In the genomic region with DNA sequence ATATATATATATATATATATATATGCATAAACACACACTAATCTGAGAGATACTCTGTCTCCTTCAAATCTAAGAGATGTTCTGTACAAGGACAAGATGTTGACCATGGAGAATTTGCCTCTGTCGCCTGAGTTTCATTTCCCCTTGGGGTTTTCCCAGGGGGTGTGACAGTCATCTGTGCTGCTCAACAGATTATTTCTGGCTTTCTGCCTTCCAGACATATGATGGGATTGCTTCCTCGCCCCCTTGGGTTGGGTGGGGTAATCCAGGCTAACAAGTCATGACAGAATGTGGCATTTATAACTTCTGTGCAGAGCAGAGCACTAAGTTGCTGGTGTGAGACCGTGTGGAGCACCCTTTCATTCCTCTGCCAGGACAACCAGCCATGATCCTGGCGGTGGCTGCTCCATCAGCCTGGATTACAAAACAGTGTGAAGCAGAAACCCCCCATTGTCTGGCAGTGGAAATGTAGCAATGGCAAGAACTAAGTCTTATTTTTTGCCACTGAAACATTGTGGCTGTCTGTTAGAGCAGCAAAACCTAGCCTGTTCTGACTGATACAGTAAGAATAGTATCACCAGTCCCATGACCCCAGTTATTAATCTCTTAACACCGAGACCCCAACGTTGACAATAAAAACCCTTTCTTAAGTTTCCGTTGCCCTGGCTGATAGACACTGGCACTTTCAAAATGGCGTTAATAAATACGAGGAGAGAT, we compare ENCODE assay signal across 1 cellular context.
TF ChIP-seq lines count a peak whose summit lies in the region.

No MANE protein-coding gene starts in this region.

TF ChIP-seq in GM12878, 131 proteins besides CTCF, POLR2A, EP300 and RAD21 (continued from another document and continues in another):
- TF ChIP-seq, protein P1, sequence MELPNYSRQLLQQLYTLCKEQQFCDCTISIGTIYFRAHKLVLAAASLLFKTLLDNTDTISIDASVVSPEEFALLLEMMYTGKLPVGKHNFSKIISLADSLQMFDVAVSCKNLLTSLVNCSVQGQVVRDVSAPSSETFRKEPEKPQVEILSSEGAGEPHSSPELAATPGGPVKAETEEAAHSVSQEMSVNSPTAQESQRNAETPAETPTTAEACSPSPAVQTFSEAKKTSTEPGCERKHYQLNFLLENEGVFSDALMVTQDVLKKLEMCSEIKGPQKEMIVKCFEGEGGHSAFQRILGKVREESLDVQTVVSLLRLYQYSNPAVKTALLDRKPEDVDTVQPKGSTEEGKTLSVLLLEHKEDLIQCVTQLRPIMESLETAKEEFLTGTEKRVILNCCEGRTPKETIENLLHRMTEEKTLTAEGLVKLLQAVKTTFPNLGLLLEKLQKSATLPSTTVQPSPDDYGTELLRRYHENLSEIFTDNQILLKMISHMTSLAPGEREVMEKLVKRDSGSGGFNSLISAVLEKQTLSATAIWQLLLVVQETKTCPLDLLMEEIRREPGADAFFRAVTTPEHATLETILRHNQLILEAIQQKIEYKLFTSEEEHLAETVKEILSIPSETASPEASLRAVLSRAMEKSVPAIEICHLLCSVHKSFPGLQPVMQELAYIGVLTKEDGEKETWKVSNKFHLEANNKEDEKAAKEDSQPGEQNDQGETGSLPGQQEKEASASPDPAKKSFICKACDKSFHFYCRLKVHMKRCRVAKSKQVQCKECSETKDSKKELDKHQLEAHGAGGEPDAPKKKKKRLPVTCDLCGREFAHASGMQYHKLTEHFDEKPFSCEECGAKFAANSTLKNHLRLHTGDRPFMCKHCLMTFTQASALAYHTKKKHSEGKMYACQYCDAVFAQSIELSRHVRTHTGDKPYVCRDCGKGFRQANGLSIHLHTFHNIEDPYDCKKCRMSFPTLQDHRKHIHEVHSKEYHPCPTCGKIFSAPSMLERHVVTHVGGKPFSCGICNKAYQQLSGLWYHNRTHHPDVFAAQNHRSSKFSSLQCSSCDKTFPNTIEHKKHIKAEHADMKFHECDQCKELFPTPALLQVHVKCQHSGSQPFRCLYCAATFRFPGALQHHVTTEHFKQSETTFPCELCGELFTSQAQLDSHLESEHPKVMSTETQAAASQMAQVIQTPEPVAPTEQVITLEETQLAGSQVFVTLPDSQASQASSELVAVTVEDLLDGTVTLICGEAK (IDR thresholded peaks at IDR 0.05; ENCODE audit: borderline replicate concordance) = no peak
- TF ChIP-seq SMARCA5 (IDR thresholded peaks at IDR 0.05) (no peak), IKZF2 (IDR thresholded peaks at IDR 0.05) (peak; percentile 18 to 56; a peak in 2 of 4 replicates), SUPT20H (IDR thresholded peaks at IDR 0.05; ENCODE audit: borderline replicate concordance, control insufficient read depth, low read depth, low read length) (no peak), SREBF2 (IDR thresholded peaks at IDR 0.05; ENCODE audit: low read length) (no peak), KAT2A (conservative IDR thresholded peaks at IDR 0.05; ENCODE audit: control insufficient read depth, low read depth, low read length) (no peak), MEF2B (IDR thresholded peaks at IDR 0.05; ENCODE audit: partially characterized antibody, poor library complexity, severe bottlenecking) (peak; percentile 26), WRNIP1 (IDR thresholded peaks at IDR 0.05; ENCODE audit: borderline replicate concordance, low read depth, low read length) (no peak), CHD1 (IDR thresholded peaks at IDR 0.05; ENCODE audit: low read depth, low read length) (no peak), BCL11A (IDR thresholded peaks at IDR 0.05; ENCODE audit: low read depth, low read length) (peak; percentile 61; the same call in 1 of the 2 replicates), KLF5 (IDR thresholded peaks at IDR 0.05; ENCODE audit: partially characterized antibody) (no peak), SIN3A (IDR thresholded peaks at IDR 0.05; ENCODE audit: low read depth, low read length) (no peak), TCF12 (IDR thresholded peaks at IDR 0.05; ENCODE audit: low read depth, low read length) (peak; percentile 39; the same call in 1 of the 2 replicates), IRF4 (IDR thresholded peaks at IDR 0.05; ENCODE audit: low read depth, low read length) (peak; percentile 77), MYB (IDR thresholded peaks at IDR 0.05; ENCODE audit: borderline replicate concordance, low read depth, low read length) (no peak), ETV6 (conservative IDR thresholded peaks at IDR 0.05 in 1 of 2, IDR thresholded peaks at IDR 0.05 in 1 of 2; ENCODE audit: borderline replicate concordance in 1 of 2, low read depth in 1 of 2) (0 out of 4 replicates have a peak, but pooled peaks of 1 of the 2 experiments have one; percentile 23), DPF2 (IDR thresholded peaks at IDR 0.05) (peak; percentile 60; the same call in 1 of the 2 replicates), POLR2AphosphoS2 (IDR thresholded peaks at IDR 0.05; ENCODE audit: low read depth, low read length) (no peak), SMAD5 (IDR thresholded peaks at IDR 0.05; ENCODE audit: low read depth) (no peak), POU2F2 (IDR thresholded peaks at IDR 0.05; ENCODE audit: borderline replicate concordance, low read depth, low read length) (no peak), YBX1 (IDR thresholded peaks at IDR 0.05) (no peak), CREM (IDR thresholded peaks at IDR 0.05; ENCODE audit: low read depth) (peak; percentile 45; the same call in 1 of the 2 replicates), NFIC (IDR thresholded peaks at IDR 0.05; ENCODE audit: low read depth, low read length) (peak; percentile 73), ZNF217 (IDR thresholded peaks at IDR 0.05) (no peak), EED (IDR thresholded peaks at IDR 0.05; ENCODE audit: low read depth) (peak; percentile 68; the same call in 1 of the 2 replicates), ZBED1 (IDR thresholded peaks at IDR 0.05; ENCODE audit: borderline replicate concordance) (no peak)
- TF ChIP-seq, protein P2, sequence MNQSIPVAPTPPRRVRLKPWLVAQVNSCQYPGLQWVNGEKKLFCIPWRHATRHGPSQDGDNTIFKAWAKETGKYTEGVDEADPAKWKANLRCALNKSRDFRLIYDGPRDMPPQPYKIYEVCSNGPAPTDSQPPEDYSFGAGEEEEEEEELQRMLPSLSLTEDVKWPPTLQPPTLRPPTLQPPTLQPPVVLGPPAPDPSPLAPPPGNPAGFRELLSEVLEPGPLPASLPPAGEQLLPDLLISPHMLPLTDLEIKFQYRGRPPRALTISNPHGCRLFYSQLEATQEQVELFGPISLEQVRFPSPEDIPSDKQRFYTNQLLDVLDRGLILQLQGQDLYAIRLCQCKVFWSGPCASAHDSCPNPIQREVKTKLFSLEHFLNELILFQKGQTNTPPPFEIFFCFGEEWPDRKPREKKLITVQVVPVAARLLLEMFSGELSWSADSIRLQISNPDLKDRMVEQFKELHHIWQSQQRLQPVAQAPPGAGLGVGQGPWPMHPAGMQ (IDR thresholded peaks at IDR 0.05; ENCODE audit: borderline replicate concordance) = no peak
- TF ChIP-seq, protein P3, sequence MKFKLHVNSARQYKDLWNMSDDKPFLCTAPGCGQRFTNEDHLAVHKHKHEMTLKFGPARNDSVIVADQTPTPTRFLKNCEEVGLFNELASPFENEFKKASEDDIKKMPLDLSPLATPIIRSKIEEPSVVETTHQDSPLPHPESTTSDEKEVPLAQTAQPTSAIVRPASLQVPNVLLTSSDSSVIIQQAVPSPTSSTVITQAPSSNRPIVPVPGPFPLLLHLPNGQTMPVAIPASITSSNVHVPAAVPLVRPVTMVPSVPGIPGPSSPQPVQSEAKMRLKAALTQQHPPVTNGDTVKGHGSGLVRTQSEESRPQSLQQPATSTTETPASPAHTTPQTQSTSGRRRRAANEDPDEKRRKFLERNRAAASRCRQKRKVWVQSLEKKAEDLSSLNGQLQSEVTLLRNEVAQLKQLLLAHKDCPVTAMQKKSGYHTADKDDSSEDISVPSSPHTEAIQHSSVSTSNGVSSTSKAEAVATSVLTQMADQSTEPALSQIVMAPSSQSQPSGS (IDR thresholded peaks at IDR 0.05; ENCODE audit: low read length) = peak; percentile 51; the same call in 1 of the 2 replicates
- TF ChIP-seq, protein P4, sequence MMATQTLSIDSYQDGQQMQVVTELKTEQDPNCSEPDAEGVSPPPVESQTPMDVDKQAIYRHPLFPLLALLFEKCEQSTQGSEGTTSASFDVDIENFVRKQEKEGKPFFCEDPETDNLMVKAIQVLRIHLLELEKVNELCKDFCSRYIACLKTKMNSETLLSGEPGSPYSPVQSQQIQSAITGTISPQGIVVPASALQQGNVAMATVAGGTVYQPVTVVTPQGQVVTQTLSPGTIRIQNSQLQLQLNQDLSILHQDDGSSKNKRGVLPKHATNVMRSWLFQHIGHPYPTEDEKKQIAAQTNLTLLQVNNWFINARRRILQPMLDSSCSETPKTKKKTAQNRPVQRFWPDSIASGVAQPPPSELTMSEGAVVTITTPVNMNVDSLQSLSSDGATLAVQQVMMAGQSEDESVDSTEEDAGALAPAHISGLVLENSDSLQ (IDR thresholded peaks at IDR 0.05) = no peak
- TF ChIP-seq, protein P5, sequence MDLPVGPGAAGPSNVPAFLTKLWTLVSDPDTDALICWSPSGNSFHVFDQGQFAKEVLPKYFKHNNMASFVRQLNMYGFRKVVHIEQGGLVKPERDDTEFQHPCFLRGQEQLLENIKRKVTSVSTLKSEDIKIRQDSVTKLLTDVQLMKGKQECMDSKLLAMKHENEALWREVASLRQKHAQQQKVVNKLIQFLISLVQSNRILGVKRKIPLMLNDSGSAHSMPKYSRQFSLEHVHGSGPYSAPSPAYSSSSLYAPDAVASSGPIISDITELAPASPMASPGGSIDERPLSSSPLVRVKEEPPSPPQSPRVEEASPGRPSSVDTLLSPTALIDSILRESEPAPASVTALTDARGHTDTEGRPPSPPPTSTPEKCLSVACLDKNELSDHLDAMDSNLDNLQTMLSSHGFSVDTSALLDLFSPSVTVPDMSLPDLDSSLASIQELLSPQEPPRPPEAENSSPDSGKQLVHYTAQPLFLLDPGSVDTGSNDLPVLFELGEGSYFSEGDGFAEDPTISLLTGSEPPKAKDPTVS (IDR thresholded peaks at IDR 0.05; ENCODE audit: low read depth, low read length) = no peak
- TF ChIP-seq, protein P6, sequence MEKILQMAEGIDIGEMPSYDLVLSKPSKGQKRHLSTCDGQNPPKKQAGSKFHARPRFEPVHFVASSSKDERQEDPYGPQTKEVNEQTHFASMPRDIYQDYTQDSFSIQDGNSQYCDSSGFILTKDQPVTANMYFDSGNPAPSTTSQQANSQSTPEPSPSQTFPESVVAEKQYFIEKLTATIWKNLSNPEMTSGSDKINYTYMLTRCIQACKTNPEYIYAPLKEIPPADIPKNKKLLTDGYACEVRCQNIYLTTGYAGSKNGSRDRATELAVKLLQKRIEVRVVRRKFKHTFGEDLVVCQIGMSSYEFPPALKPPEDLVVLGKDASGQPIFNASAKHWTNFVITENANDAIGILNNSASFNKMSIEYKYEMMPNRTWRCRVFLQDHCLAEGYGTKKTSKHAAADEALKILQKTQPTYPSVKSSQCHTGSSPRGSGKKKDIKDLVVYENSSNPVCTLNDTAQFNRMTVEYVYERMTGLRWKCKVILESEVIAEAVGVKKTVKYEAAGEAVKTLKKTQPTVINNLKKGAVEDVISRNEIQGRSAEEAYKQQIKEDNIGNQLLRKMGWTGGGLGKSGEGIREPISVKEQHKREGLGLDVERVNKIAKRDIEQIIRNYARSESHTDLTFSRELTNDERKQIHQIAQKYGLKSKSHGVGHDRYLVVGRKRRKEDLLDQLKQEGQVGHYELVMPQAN (conservative IDR thresholded peaks at IDR 0.05) = 0 out of 2 replicates have a peak, but pooled peaks have one; percentile 26
- TF ChIP-seq, protein P7, sequence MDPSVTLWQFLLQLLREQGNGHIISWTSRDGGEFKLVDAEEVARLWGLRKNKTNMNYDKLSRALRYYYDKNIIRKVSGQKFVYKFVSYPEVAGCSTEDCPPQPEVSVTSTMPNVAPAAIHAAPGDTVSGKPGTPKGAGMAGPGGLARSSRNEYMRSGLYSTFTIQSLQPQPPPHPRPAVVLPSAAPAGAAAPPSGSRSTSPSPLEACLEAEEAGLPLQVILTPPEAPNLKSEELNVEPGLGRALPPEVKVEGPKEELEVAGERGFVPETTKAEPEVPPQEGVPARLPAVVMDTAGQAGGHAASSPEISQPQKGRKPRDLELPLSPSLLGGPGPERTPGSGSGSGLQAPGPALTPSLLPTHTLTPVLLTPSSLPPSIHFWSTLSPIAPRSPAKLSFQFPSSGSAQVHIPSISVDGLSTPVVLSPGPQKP (IDR thresholded peaks at IDR 0.05; ENCODE audit: low read depth, low read length) = no peak
- TF ChIP-seq, protein P8, sequence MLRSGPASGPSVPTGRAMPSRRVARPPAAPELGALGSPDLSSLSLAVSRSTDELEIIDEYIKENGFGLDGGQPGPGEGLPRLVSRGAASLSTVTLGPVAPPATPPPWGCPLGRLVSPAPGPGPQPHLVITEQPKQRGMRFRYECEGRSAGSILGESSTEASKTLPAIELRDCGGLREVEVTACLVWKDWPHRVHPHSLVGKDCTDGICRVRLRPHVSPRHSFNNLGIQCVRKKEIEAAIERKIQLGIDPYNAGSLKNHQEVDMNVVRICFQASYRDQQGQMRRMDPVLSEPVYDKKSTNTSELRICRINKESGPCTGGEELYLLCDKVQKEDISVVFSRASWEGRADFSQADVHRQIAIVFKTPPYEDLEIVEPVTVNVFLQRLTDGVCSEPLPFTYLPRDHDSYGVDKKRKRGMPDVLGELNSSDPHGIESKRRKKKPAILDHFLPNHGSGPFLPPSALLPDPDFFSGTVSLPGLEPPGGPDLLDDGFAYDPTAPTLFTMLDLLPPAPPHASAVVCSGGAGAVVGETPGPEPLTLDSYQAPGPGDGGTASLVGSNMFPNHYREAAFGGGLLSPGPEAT (IDR thresholded peaks at IDR 0.05; ENCODE audit: low read depth) = peak; percentile 38; the same call in 1 of the 2 replicates
- TF ChIP-seq, protein P9, sequence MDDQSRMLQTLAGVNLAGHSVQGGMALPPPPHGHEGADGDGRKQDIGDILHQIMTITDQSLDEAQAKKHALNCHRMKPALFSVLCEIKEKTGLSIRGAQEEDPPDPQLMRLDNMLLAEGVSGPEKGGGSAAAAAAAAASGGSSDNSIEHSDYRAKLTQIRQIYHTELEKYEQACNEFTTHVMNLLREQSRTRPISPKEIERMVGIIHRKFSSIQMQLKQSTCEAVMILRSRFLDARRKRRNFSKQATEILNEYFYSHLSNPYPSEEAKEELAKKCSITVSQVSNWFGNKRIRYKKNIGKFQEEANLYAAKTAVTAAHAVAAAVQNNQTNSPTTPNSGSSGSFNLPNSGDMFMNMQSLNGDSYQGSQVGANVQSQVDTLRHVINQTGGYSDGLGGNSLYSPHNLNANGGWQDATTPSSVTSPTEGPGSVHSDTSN (IDR thresholded peaks at IDR 0.05; ENCODE audit: insufficient replicate concordance, low read depth, low read length) = no peak
